ENCODE assay signal across 12 cellular contexts in genomic region chr11:94926271-94926625, GRCh38. TPM values are rescaled to one million over a fixed set of nuclear protein-coding genes. Genes with fewer than 3 reads are reported as not detected.
DNase-seq lines count a peak whose midpoint lies in the region; ATAC-seq and TF ChIP-seq lines count a peak whose summit lies in the region.
"Had no signal": no experiment of that assay in that cellular context is flagged by ENCODE, and none has a peak within 500 bp of the region (broad histone marks: within the 10 kb centered on the region; RNA-seq: fewer than 3 reads in every experiment).

No MANE protein-coding gene starts in this region.

- ATAC-seq in GM21717 (IDR thresholded peaks at IDR 0.05; ENCODE audit: unreplicated experiment) (no peak), GM18858 (IDR thresholded peaks at IDR 0.05; ENCODE audit: unreplicated experiment) (no peak)

- intact Hi-C loops in thyroid gland (cut with DNase I), result no loop called here

- no peak overlapping the region for H3K56ac ChIP-seq in mesendoderm (ENCODE audit: low read length)

- no peak overlapping the region for H2BK5ac ChIP-seq in mesendoderm (ENCODE audit: low read length)

- H3K23ac ChIP-seq in mesendoderm (ENCODE audit: low read length), result no peak overlapping the region

- peak overlapping the region; percentile 25 for H3K4ac ChIP-seq in mesendoderm (ENCODE audit: low read depth, low read length)

- peaks cover 10% of the 10 kb centered on the region for H3K9me3 Mint-ChIP-seq in T-helper 1 cell treated with Interleukin-12 subunit alpha and Interleukin-12 subunit beta and Interleukin-4 antibody, amounts not matched to agents 30 μg/mL and 1 μg/mL, for 36 hours

- no peak overlapping the region for H2BK15ac ChIP-seq in mesendoderm (replicated peaks; ENCODE audit: low read depth)

- H4K5ac ChIP-seq in mesendoderm (ENCODE audit: low read length), result no peak overlapping the region

- no peak for TF ChIP-seq POLR2A in thyroid gland (IDR thresholded peaks at IDR 0.05)

- H3K27ac ChIP-seq in mesendoderm (ENCODE audit: low read depth, low read length) (peak overlapping the region; percentile 6), thyroid gland (peak overlapping the region; percentile 27 to 87 (median 81))
- H3K27ac ChIP-seq: 22Rv1, HL-60 had no signal

- peak overlapping the region; percentile 5 for H3K18ac ChIP-seq in mesendoderm (ENCODE audit: low read length)

- H3K36me3 ChIP-seq in mesendoderm (ENCODE audit: control insufficient read depth, insufficient read depth, low read length), result no peaks in the 10 kb centered on the region
- H3K36me3 ChIP-seq in thyroid gland, result no peaks in the 10 kb centered on the region

- H3K4me2 ChIP-seq in mesendoderm (ENCODE audit: low read length), result no peak overlapping the region

- H3K36me3 Mint-ChIP-seq in T-helper 1 cell treated with Interleukin-12 subunit alpha and Interleukin-12 subunit beta and Interleukin-4 antibody, amounts not matched to agents 30 μg/mL and 1 μg/mL, for 36 hours (ENCODE audit: low read depth), result peaks cover 11% of the 10 kb centered on the region

- no peaks in the 10 kb centered on the region for H3K9me3 ChIP-seq in thyroid gland

- H3K4me3 ChIP-seq in mesendoderm (ENCODE audit: low read length) (no peak overlapping the region), thyroid gland (replicated peaks in 1 of 3) (no peak overlapping the region)

- no peak overlapping the region for H3K4me3 Mint-ChIP-seq in T-helper 1 cell treated with Interleukin-12 subunit alpha and Interleukin-12 subunit beta and Interleukin-4 antibody, amounts not matched to agents 30 μg/mL and 1 μg/mL, for 36 hours

- no peaks in the 10 kb centered on the region for H3K79me1 ChIP-seq in mesendoderm (ENCODE audit: low read length)

- no peak for DNase-seq in T-helper 1 cell
- DNase-seq in amniotic stem cell (lab: John Stamatoyannopoulos, UW), result peak; percentile 6
- DNase-seq in mesendoderm, result peak; percentile 41
- no peak for DNase-seq in thyroid gland
- DNase-seq in central memory CD4-positive, alpha-beta T cell, result no peak
- DNase-seq: activated CD4-positive, alpha-beta T cell treated with anti-CD3 and anti-CD28 coated beads, Interleukin-2, amount 50 U/mL, for 4 hours; NCI-H187 had no signal

- no peak overlapping the region for H3K9ac ChIP-seq in mesendoderm (ENCODE audit: low read length)

- no peaks in the 10 kb centered on the region for H3K79me2 ChIP-seq in mesendoderm (ENCODE audit: control insufficient read depth, insufficient read depth, low read length)

- H4K8ac ChIP-seq in mesendoderm (ENCODE audit: low read depth, low read length), result no peak overlapping the region

- H3K27ac Mint-ChIP-seq in T-helper 1 cell treated with Interleukin-12 subunit alpha and Interleukin-12 subunit beta and Interleukin-4 antibody, amounts not matched to agents 30 μg/mL and 1 μg/mL, for 36 hours, result peak overlapping the region; percentile 13

- no peak for TF ChIP-seq CTCF in thyroid gland (IDR thresholded peaks at IDR 0.05)

- no peaks in the 10 kb centered on the region for H3K27me3 ChIP-seq in mesendoderm (ENCODE audit: insufficient read depth, low read length, poor library complexity)
- H3K27me3 ChIP-seq in thyroid gland, result no peaks in the 10 kb centered on the region

- H3K4me1 ChIP-seq in mesendoderm (ENCODE audit: control insufficient read depth, low read depth, low read length), result peaks cover 12% of the 10 kb centered on the region
- peaks cover 13 to 30% of the 10 kb centered on the region in 2 donors for H3K4me1 ChIP-seq in thyroid gland

- H2AK5ac ChIP-seq in mesendoderm (ENCODE audit: low read length), result no peak overlapping the region

- H2BK120ac ChIP-seq in mesendoderm (ENCODE audit: low read depth, low read length), result no peak overlapping the region

- peaks cover 3% of the 10 kb centered on the region for H3K27me3 Mint-ChIP-seq in T-helper 1 cell treated with Interleukin-12 subunit alpha and Interleukin-12 subunit beta and Interleukin-4 antibody, amounts not matched to agents 30 μg/mL and 1 μg/mL, for 36 hours (ENCODE audit: low read depth)

- peaks cover 20% of the 10 kb centered on the region for H3K4me1 Mint-ChIP-seq in T-helper 1 cell treated with Interleukin-12 subunit alpha and Interleukin-12 subunit beta and Interleukin-4 antibody, amounts not matched to agents 30 μg/mL and 1 μg/mL, for 36 hours (ENCODE audit: low read depth)

RNA-seq across cellular contexts. Expression of gene CWC15, which starts 47.1 kb away (rescaled TPM):
- 124 TPM for polyA plus RNA-seq in mesendoderm (2013, experiment 1 of 2)
- polyA plus RNA-seq in mesendoderm (2013, experiment 2 of 2), result 121 TPM
- total RNA-seq in thyroid gland, result 10 to 100 TPM; 25.7 to 61.6 (median 43.6) TPM

RNA-seq across cellular contexts. Expression of gene KDM4D, which starts 47.3 kb away (rescaled TPM):
- 1.1 TPM for polyA plus RNA-seq in mesendoderm (2013, experiment 1 of 2)
- 1.1 TPM for polyA plus RNA-seq in mesendoderm (2013, experiment 2 of 2)
- 1 to 10 TPM in 2 of 4 donors, under 1 TPM in 2; 0.83 to 1.2 (median 0.98) TPM for total RNA-seq in thyroid gland

Comparison
In these comparisons a context has a peak if more than half of its experiments do, and no peak if none do; other contexts are left out.
1. DNase-seq: peak in amniotic stem cell (single experiment) and mesendoderm (single experiment); none in T-helper 1 cell (0 of 5), thyroid gland (0 of 2) and central memory CD4-positive, alpha-beta T cell (single experiment).